Comparison of ENCODE assay signal across 8 cellular contexts in the genomic region with DNA sequence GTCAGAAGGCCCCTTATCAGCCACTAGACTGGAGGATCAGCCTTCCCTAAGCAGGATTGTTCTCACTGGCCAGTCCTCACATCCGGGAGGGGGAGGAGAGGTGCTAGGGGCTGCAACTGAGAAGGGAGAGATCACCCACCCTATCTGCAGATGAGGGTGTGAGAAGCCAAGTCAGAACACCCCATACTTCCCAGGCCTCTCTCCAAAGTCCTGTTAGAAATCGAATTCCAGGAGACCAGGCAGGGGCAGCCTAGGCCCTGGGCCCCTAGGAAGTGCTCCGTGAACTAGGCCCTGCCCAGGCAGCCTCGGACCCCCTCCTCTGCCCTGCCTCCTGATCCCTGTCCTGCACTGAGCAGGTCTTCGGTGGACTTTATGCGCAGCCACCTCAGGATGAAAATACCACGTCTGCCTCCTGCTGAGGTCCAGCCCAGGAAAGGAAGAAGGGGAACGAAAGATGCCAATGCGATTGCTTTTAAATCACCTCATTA. TPM values are rescaled to one million over a fixed set of nuclear protein-coding genes. Genes with fewer than 3 reads are reported as not detected.
A peak's percentile ranks its signal among the peaks of the same experiment; 100 is the strongest.
DNase-seq lines count a peak whose midpoint lies in the region; ATAC-seq and TF ChIP-seq lines count a peak whose summit lies in the region.

No MANE protein-coding gene starts in this region.

- H3K27ac Mint-ChIP-seq in T-helper 2 cell treated with Interferon-gamma antibody and Interleukin-4, amounts not matched to agents 5 μg/mL and 100 μg/mL, for 36 hours: no peak overlapping the region
- H3K27ac Mint-ChIP-seq in activated T-helper 2 cell treated with anti-CD3 and anti-CD28 coated beads, Interferon-gamma antibody, Interleukin-2, Interleukin-4, amounts not matched to agents 10 μg/mL and 5 μg/mL and 100 μg/mL, durations not matched to agents 14 hours and 24 hours and 36 hours: no peak overlapping the region

- peaks cover 52% of the 10 kb centered on the region for H3K79me2 ChIP-seq in smooth muscle cell (ENCODE audit: low read depth)

- H3K4me1 Mint-ChIP-seq in T-helper 2 cell treated with Interferon-gamma antibody and Interleukin-4, amounts not matched to agents 5 μg/mL and 100 μg/mL, for 36 hours (ENCODE audit: low read depth): peaks cover 2% of the 10 kb centered on the region
- peaks cover 5% of the 10 kb centered on the region for H3K4me1 Mint-ChIP-seq in activated T-helper 2 cell treated with anti-CD3 and anti-CD28 coated beads, Interferon-gamma antibody, Interleukin-2, Interleukin-4, amounts not matched to agents 10 μg/mL and 5 μg/mL and 100 μg/mL, durations not matched to agents 14 hours and 24 hours and 36 hours (ENCODE audit: low read depth)

- no peaks in the 10 kb centered on the region for H3K27me3 ChIP-seq in iPS DF 6.9 (ENCODE audit: control insufficient read depth, insufficient read depth, low read length)
- H3K27me3 ChIP-seq in smooth muscle cell (ENCODE audit: low read depth): no peaks in the 10 kb centered on the region

- intact Hi-C loops in activated T-helper 2 cell treated with anti-CD3 and anti-CD28 coated beads, Interferon-gamma antibody, Interleukin-2, Interleukin-4, amounts not matched to agents 10 μg/mL and 5 μg/mL and 100 μg/mL, durations not matched to agents 14 hours and 24 hours and 36 hours (cut with micrococcal nuclease): no loop called here

- H3K36me3 ChIP-seq in iPS DF 6.9 (ENCODE audit: control insufficient read depth, insufficient read depth, low read length) (no peaks in the 10 kb centered on the region), smooth muscle cell (ENCODE audit: low read depth) (no peaks in the 10 kb centered on the region)

- peaks cover 46% of the 10 kb centered on the region for H3K27me3 Mint-ChIP-seq in T-helper 2 cell treated with Interferon-gamma antibody and Interleukin-4, amounts not matched to agents 5 μg/mL and 100 μg/mL, for 36 hours (ENCODE audit: low read depth)
- H3K27me3 Mint-ChIP-seq in activated T-helper 2 cell treated with anti-CD3 and anti-CD28 coated beads, Interferon-gamma antibody, Interleukin-2, Interleukin-4, amounts not matched to agents 10 μg/mL and 5 μg/mL and 100 μg/mL, durations not matched to agents 14 hours and 24 hours and 36 hours (ENCODE audit: low read depth): peaks cover 43% of the 10 kb centered on the region

- peak overlapping the region; percentile 88 for H3K4me2 ChIP-seq in smooth muscle cell

- peaks cover 5% of the 10 kb centered on the region for H3F3A ChIP-seq in smooth muscle cell (ENCODE audit: low read depth)

- no peak for TF ChIP-seq CTCF in smooth muscle cell (IDR thresholded peaks at IDR 0.05; ENCODE audit: borderline replicate concordance, insufficient read depth, poor library complexity, severe bottlenecking)

- no CpG with 5 or more reads among the region's 9 CpGs for WGBS in iPS DF 6.9 (ENCODE audit: insufficient coverage, insufficient read length)
- WGBS in smooth muscle cell (ENCODE audit: low lambda C conversion rate): 2% methylated on average over 9 of the region's 9 CpGs

- H2AFZ ChIP-seq in smooth muscle cell (ENCODE audit: low read depth): peak overlapping the region; percentile 83

- H3K9me3 ChIP-seq in iPS DF 6.9 (ENCODE audit: control insufficient read depth, insufficient read depth, low read length) (no peaks in the 10 kb centered on the region), smooth muscle cell (replicated peaks; ENCODE audit: low read depth) (no peaks in the 10 kb centered on the region)

- no peak for ATAC-seq in GM21360 (IDR thresholded peaks at IDR 0.05; ENCODE audit: unreplicated experiment)

- H3K27ac ChIP-seq in iPS DF 6.9 (ENCODE audit: low read length) (no peak overlapping the region), smooth muscle cell (ENCODE audit: low read depth) (peak overlapping the region; percentile 92)

- DNase-seq in T-helper 2 cell treated with Interferon-gamma antibody and Interleukin-4, amounts not matched to agents 5 μg/mL and 100 μg/mL, for 36 hours (ENCODE audit: low spot score): no peak
- DNase-seq in T-helper 2 cell: no peak
- DNase-seq in activated T-helper 2 cell treated with anti-CD3 and anti-CD28 coated beads, Interferon-gamma antibody, Interleukin-2, Interleukin-4, amounts not matched to agents 10 μg/mL and 5 μg/mL and 100 μg/mL, durations not matched to agents 14 hours and 24 hours and 36 hours (ENCODE audit: low spot score): no peak
- DNase-seq in iPS DF 6.9 (ENCODE audit: low read depth, low spot score): no peak
- no peak for DNase-seq in smooth muscle cell (lab: John Stamatoyannopoulos, UW; ENCODE audit: unreplicated experiment)
- no peak for DNase-seq in AML-193 (lab: John Stamatoyannopoulos, UW)
- DNase-seq in putamen (ENCODE audit: low spot score): no peak

- H3K9me3 Mint-ChIP-seq in T-helper 2 cell treated with Interferon-gamma antibody and Interleukin-4, amounts not matched to agents 5 μg/mL and 100 μg/mL, for 36 hours: no peaks in the 10 kb centered on the region
- H3K9me3 Mint-ChIP-seq in activated T-helper 2 cell treated with anti-CD3 and anti-CD28 coated beads, Interferon-gamma antibody, Interleukin-2, Interleukin-4, amounts not matched to agents 10 μg/mL and 5 μg/mL and 100 μg/mL, durations not matched to agents 14 hours and 24 hours and 36 hours: no peaks in the 10 kb centered on the region

- H3K4me3 ChIP-seq in iPS DF 6.9 (ENCODE audit: low read length) (peak overlapping the region; percentile 79; the same call in 1 of the 2 replicates), smooth muscle cell (peak overlapping the region; percentile 95)

- peaks cover 5% of the 10 kb centered on the region for H3K4me1 ChIP-seq in iPS DF 6.9 (ENCODE audit: control insufficient read depth, insufficient read depth, low read length)
- H3K4me1 ChIP-seq in smooth muscle cell (ENCODE audit: low read depth): peaks cover 19% of the 10 kb centered on the region

- no peaks in the 10 kb centered on the region for H3K36me3 Mint-ChIP-seq in T-helper 2 cell treated with Interferon-gamma antibody and Interleukin-4, amounts not matched to agents 5 μg/mL and 100 μg/mL, for 36 hours (ENCODE audit: low read depth)
- no peaks in the 10 kb centered on the region for H3K36me3 Mint-ChIP-seq in activated T-helper 2 cell treated with anti-CD3 and anti-CD28 coated beads, Interferon-gamma antibody, Interleukin-2, Interleukin-4, amounts not matched to agents 10 μg/mL and 5 μg/mL and 100 μg/mL, durations not matched to agents 14 hours and 24 hours and 36 hours (ENCODE audit: low read depth)

- peak overlapping the region; percentile 69 for H3K4me3 Mint-ChIP-seq in T-helper 2 cell treated with Interferon-gamma antibody and Interleukin-4, amounts not matched to agents 5 μg/mL and 100 μg/mL, for 36 hours
- H3K4me3 Mint-ChIP-seq in activated T-helper 2 cell treated with anti-CD3 and anti-CD28 coated beads, Interferon-gamma antibody, Interleukin-2, Interleukin-4, amounts not matched to agents 10 μg/mL and 5 μg/mL and 100 μg/mL, durations not matched to agents 14 hours and 24 hours and 36 hours (ENCODE audit: low read depth): peak overlapping the region; percentile 73

- peak overlapping the region; percentile 77 for H3K9ac ChIP-seq in smooth muscle cell (ENCODE audit: low read depth)

- peaks cover 45% of the 10 kb centered on the region for H4K20me1 ChIP-seq in smooth muscle cell (ENCODE audit: low read depth)

RNA-seq across cellular contexts. Expression of a gene that starts 0.9 kb away (rescaled TPM):
- total RNA-seq in activated T-helper 2 cell treated with anti-CD3 and anti-CD28 coated beads, Interferon-gamma antibody, Interleukin-2, Interleukin-4, amounts not matched to agents 10 μg/mL and 5 μg/mL and 100 μg/mL, durations not matched to agents 14 hours and 24 hours and 36 hours: 0.16 TPM in 1 of 2 replicates, not detected in the other
- 11.3 and 29.9 TPM in 2 replicates for total RNA-seq in smooth muscle cell
- polyA plus RNA-seq in smooth muscle cell: 7.8 and 12.1 TPM in 2 replicates

RNA-seq across cellular contexts. Expression of a gene that starts 17.7 kb away (rescaled TPM):
- total RNA-seq in activated T-helper 2 cell treated with anti-CD3 and anti-CD28 coated beads, Interferon-gamma antibody, Interleukin-2, Interleukin-4, amounts not matched to agents 10 μg/mL and 5 μg/mL and 100 μg/mL, durations not matched to agents 14 hours and 24 hours and 36 hours: not detected in 2 replicates
- total RNA-seq in smooth muscle cell: not detected in 2 replicates
- polyA plus RNA-seq in smooth muscle cell: not detected in 2 replicates

Comparison
In these comparisons a context has a peak if more than half of its experiments do, and no peak if none do; other contexts are left out.
1. RNA of a gene that starts 0.9 kb away (total RNA-seq): 11.3 to 29.9 TPM in smooth muscle cell; 0.16 TPM in activated T-helper 2 cell treated with anti-CD3 and anti-CD28 coated beads, Interferon-gamma antibody, Interleukin-2, Interleukin-4, amounts not matched to agents 10 μg/mL and 5 μg/mL and 100 μg/mL, durations not matched to agents 14 hours and 24 hours and 36 hours; every median in the first group is over 10 times any median in the second.